Comparison of ENCODE assay signal across 34 cellular contexts in the genomic region with DNA sequence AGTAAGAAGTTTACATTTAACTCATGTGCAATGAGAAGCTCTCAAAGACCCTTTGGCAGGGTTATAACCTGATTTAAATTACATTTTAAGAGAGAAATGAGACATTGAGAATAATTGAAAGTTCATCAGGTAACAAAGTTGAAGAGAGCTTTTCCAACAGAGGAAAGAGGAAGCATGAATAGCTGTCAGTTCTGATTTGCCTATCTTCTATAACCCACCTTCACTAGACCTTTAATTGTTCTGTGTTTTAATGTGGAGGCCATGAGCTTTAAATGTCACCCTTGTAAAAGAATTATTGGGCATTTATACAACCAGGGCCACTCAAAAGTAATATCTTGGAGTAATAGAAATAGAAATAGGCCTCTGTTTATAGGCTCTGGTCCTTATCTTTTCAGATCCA. TPM values are rescaled to one million over a fixed set of nuclear protein-coding genes. Genes with fewer than 3 reads are reported as not detected.
"Had no signal": no experiment of that assay in that cellular context is flagged by ENCODE, and none has a peak within 500 bp of the region (broad histone marks: within the 10 kb centered on the region; RNA-seq: fewer than 3 reads in every experiment).

No MANE protein-coding gene starts in this region.

- H3K9me3 ChIP-seq: body of pancreas, breast epithelium had no signal

- H3K4me1 Mint-ChIP-seq: activated CD4-positive, alpha-beta memory T cell treated with anti-CD3 and anti-CD28 coated beads, Interleukin-2, amount 10 ng/mL, durations not matched to agents 7 days and 5 days; activated CD8-positive, alpha-beta memory T cell treated with anti-CD3 and anti-CD28 coated beads, Interleukin-2, amount 10 ng/mL, durations not matched to agents 7 days and 5 days; activated naive CD4-positive, alpha-beta T cell treated with anti-CD3 and anti-CD28 coated beads, Interleukin-2, amount 50 U/mL, for 24 hours; activated naive CD8-positive, alpha-beta T cell treated with anti-CD3 and anti-CD28 coated beads, Interleukin-2, amount 10 ng/mL, durations not matched to agents 7 days and 5 days had no signal

- H3K4me1 ChIP-seq: body of pancreas, breast epithelium had no signal

- H3K4me2 ChIP-seq: PC-9 had no signal

- H3K36me3 Mint-ChIP-seq: activated CD8-positive, alpha-beta memory T cell treated with anti-CD3 and anti-CD28 coated beads, Interleukin-2, amount 10 ng/mL, durations not matched to agents 7 days and 5 days; activated naive CD4-positive, alpha-beta T cell treated with anti-CD3 and anti-CD28 coated beads, Interleukin-2, amount 50 U/mL, for 24 hours; activated naive CD8-positive, alpha-beta T cell treated with anti-CD3 and anti-CD28 coated beads, Interleukin-2, amount 10 ng/mL, durations not matched to agents 7 days and 5 days had no signal

- H3K4me3 ChIP-seq: body of pancreas, breast epithelium, PC-9 had no signal

- H3K4me3 Mint-ChIP-seq: activated CD4-positive, alpha-beta memory T cell treated with anti-CD3 and anti-CD28 coated beads, Interleukin-2, amount 10 ng/mL, durations not matched to agents 7 days and 5 days; activated CD8-positive, alpha-beta memory T cell treated with anti-CD3 and anti-CD28 coated beads, Interleukin-2, amount 10 ng/mL, durations not matched to agents 7 days and 5 days; activated naive CD4-positive, alpha-beta T cell treated with anti-CD3 and anti-CD28 coated beads, Interleukin-2, amount 50 U/mL, for 24 hours; activated naive CD8-positive, alpha-beta T cell treated with anti-CD3 and anti-CD28 coated beads, Interleukin-2, amount 10 ng/mL, durations not matched to agents 7 days and 5 days had no signal

- DNase-seq: activated CD4-positive, alpha-beta memory T cell treated with anti-CD3 and anti-CD28 coated beads, Interleukin-2, amount 10 ng/mL, durations not matched to agents 7 days and 5 days; activated CD4-positive, alpha-beta T cell treated with anti-CD3 and anti-CD28 coated beads for 1 hour; activated CD4-positive, alpha-beta T cell treated with anti-CD3 and anti-CD28 coated beads for 48 hours; activated CD4-positive, CD25-positive, alpha-beta regulatory T cell; activated CD8-positive, alpha-beta memory T cell treated with anti-CD3 and anti-CD28 coated beads for 24 hours; activated CD8-positive, alpha-beta memory T cell treated with anti-CD3 and anti-CD28 coated beads, Interleukin-2, amount 10 ng/mL, durations not matched to agents 7 days and 5 days; activated gamma-delta T cell; activated naive CD4-positive, alpha-beta T cell treated with Interleukin-2 at 50 U/mL for 16 hours; activated naive CD8-positive, alpha-beta T cell treated with anti-CD3 and anti-CD28 coated beads, Interleukin-2, amount 10 ng/mL, durations not matched to agents 7 days and 5 days; activated T-cell treated with anti-CD3 and anti-CD28 coated beads, Interleukin-2, amount 50 U/mL, for 1 hour; amygdala; body of pancreas; KG1; MM.1S; NCI-H1105; NCI-H1417 treated with DMSO at 0.1 percent for 48 hours; NCI-H1930; NCI-H345; NCI-H526 treated with DMSO at 0.1 percent for 48 hours; NCI-H774; PC-9; Right ventricle myocardium superior; SW 1271; T-helper 1 cell; T-helper 2 cell; T-helper 9 cell had no signal

- H3K9me3 Mint-ChIP-seq: activated CD4-positive, alpha-beta memory T cell treated with anti-CD3 and anti-CD28 coated beads, Interleukin-2, amount 10 ng/mL, durations not matched to agents 7 days and 5 days; activated naive CD4-positive, alpha-beta T cell treated with anti-CD3 and anti-CD28 coated beads, Interleukin-2, amount 50 U/mL, for 24 hours; activated T-helper 2 cell treated with anti-CD3 and anti-CD28 coated beads, Interferon-gamma antibody, Interleukin-2, Interleukin-4, amounts not matched to agents 10 μg/mL and 5 μg/mL and 100 μg/mL, durations not matched to agents 14 hours and 24 hours and 36 hours had no signal

- ATAC-seq: activated CD8-positive, alpha-beta memory T cell treated with anti-CD3 and anti-CD28 coated beads, Interleukin-2, amount 10 ng/mL, durations not matched to agents 7 days and 5 days; body of pancreas had no signal

- H3K27ac Mint-ChIP-seq: activated CD4-positive, alpha-beta memory T cell treated with anti-CD3 and anti-CD28 coated beads, Interleukin-2, amount 10 ng/mL, durations not matched to agents 7 days and 5 days; activated CD8-positive, alpha-beta memory T cell treated with anti-CD3 and anti-CD28 coated beads, Interleukin-2, amount 10 ng/mL, durations not matched to agents 7 days and 5 days; activated naive CD4-positive, alpha-beta T cell treated with anti-CD3 and anti-CD28 coated beads, Interleukin-2, amount 50 U/mL, for 24 hours; activated naive CD8-positive, alpha-beta T cell treated with anti-CD3 and anti-CD28 coated beads, Interleukin-2, amount 10 ng/mL, durations not matched to agents 7 days and 5 days; activated T-helper 2 cell treated with anti-CD3 and anti-CD28 coated beads, Interferon-gamma antibody, Interleukin-2, Interleukin-4, amounts not matched to agents 10 μg/mL and 5 μg/mL and 100 μg/mL, durations not matched to agents 14 hours and 24 hours and 36 hours had no signal

- H3K36me3 ChIP-seq: breast epithelium had no signal

- H3K27ac ChIP-seq: body of pancreas, breast epithelium, PC-9, VCaP had no signal

- H2AFZ ChIP-seq: PC-9 had no signal

RNA-seq across cellular contexts. Expression of a gene that starts 9.3 kb away (rescaled TPM):
- total RNA-seq: activated CD4-positive, alpha-beta memory T cell treated with anti-CD3 and anti-CD28 coated beads, Interleukin-2, amount 10 ng/mL, durations not matched to agents 7 days and 5 days; activated CD8-positive, alpha-beta memory T cell treated with anti-CD3 and anti-CD28 coated beads, Interleukin-2, amount 10 ng/mL, durations not matched to agents 7 days and 5 days; activated T-helper 2 cell treated with anti-CD3 and anti-CD28 coated beads, Interferon-gamma antibody, Interleukin-2, Interleukin-4, amounts not matched to agents 10 μg/mL and 5 μg/mL and 100 μg/mL, durations not matched to agents 14 hours and 24 hours and 36 hours; astrocyte; body of pancreas; cardiac septum; LHCN-M2; NCI-H460; PC-9; Right ventricle myocardium superior had no signal

RNA-seq across cellular contexts. Expression of a gene that starts 12.4 kb away (rescaled TPM):
- total RNA-seq: activated CD4-positive, alpha-beta memory T cell treated with anti-CD3 and anti-CD28 coated beads, Interleukin-2, amount 10 ng/mL, durations not matched to agents 7 days and 5 days; activated CD8-positive, alpha-beta memory T cell treated with anti-CD3 and anti-CD28 coated beads, Interleukin-2, amount 10 ng/mL, durations not matched to agents 7 days and 5 days; activated naive CD8-positive, alpha-beta T cell treated with anti-CD3 and anti-CD28 coated beads, Interleukin-2, amount 10 ng/mL, durations not matched to agents 7 days and 5 days; activated T-helper 2 cell treated with anti-CD3 and anti-CD28 coated beads, Interferon-gamma antibody, Interleukin-2, Interleukin-4, amounts not matched to agents 10 μg/mL and 5 μg/mL and 100 μg/mL, durations not matched to agents 14 hours and 24 hours and 36 hours; astrocyte; body of pancreas; breast epithelium; cardiac septum; LHCN-M2; NCI-H460; PC-9 had no signal

RNA-seq across cellular contexts. Expression of a gene that starts 52.3 kb away (rescaled TPM):
- total RNA-seq: activated CD4-positive, alpha-beta memory T cell treated with anti-CD3 and anti-CD28 coated beads, Interleukin-2, amount 10 ng/mL, durations not matched to agents 7 days and 5 days; activated CD8-positive, alpha-beta memory T cell treated with anti-CD3 and anti-CD28 coated beads, Interleukin-2, amount 10 ng/mL, durations not matched to agents 7 days and 5 days; activated naive CD8-positive, alpha-beta T cell treated with anti-CD3 and anti-CD28 coated beads, Interleukin-2, amount 10 ng/mL, durations not matched to agents 7 days and 5 days; activated T-helper 2 cell treated with anti-CD3 and anti-CD28 coated beads, Interferon-gamma antibody, Interleukin-2, Interleukin-4, amounts not matched to agents 10 μg/mL and 5 μg/mL and 100 μg/mL, durations not matched to agents 14 hours and 24 hours and 36 hours; astrocyte; body of pancreas; cardiac septum; LHCN-M2; NCI-H460; PC-9; Right ventricle myocardium superior had no signal
